ENCODE assay signal across 11 cellular contexts in the genomic region with DNA sequence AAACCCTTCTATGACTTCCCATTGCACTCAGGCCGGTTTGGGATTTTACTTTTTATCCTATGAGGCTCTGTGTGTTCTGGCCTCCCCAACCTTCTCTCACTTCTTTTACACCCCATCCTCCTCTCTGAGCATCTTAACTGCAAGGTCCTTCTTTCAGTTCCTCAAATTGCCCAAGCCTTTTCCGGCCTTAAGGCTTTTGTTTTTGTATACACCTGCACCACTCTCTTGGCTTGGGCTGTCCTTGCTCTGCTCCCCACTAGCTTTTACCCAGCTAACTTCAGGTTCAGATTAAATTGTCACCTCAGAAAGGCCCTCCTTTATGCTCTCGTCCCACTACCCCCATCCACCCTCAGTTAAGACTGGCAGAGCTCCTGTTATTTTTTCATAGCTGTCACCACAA. TPM values are rescaled to one million over a fixed set of nuclear protein-coding genes. Genes with fewer than 3 reads are reported as not detected.
DNase-seq lines count a peak whose midpoint lies in the region; ATAC-seq, FAIRE-seq and TF ChIP-seq lines count a peak whose summit lies in the region.
"Had no signal": no experiment of that assay in that cellular context is flagged by ENCODE, and none has a peak within 500 bp of the region (broad histone marks: within the 10 kb centered on the region; RNA-seq: fewer than 3 reads in every experiment).

No MANE protein-coding gene starts in this region.

- no peaks in the 10 kb centered on the region for H3K27me3 Mint-ChIP-seq in naive B cell

- peak overlapping the region; percentile 30 to 94 (median 84) for H3K27ac Mint-ChIP-seq in naive B cell

- H3K4me3 ChIP-seq in Karpas-422 (ENCODE audit: low read length), result peak overlapping the region; percentile 62; the same call in 1 of the 2 replicates
- no peak overlapping the region for H3K4me3 ChIP-seq in small intestine (ENCODE audit: low read depth in 1 of 2, low read length in 2 of 2)
- no peak overlapping the region for H3K4me3 ChIP-seq in mammary epithelial cell (replicated peaks in 1 of 3; ENCODE audit: insufficient read depth in 1 of 3, low read depth in 2 of 3, low read length in 3 of 3)

- H3K9me3 Mint-ChIP-seq in naive B cell, result peaks cover 0 to 2% (median 0%) of the 10 kb centered on the region in 7 donors
- H3K9me3 Mint-ChIP-seq: brain had no signal

- H3K4me1 ChIP-seq in Karpas-422 (ENCODE audit: low read length) (peaks cover 74% of the 10 kb centered on the region), small intestine (ENCODE audit: control insufficient read depth in 2 of 2, insufficient read depth in 1 of 2, low read depth in 1 of 2, low read length in 1 of 2) (peaks cover 4 to 13% of the 10 kb centered on the region in 2 donors), mammary epithelial cell (ENCODE audit: insufficient read depth, low read length) (peaks cover 3% of the 10 kb centered on the region)

- H3K9ac ChIP-seq in Karpas-422 (ENCODE audit: low read length), result peak overlapping the region; percentile 73
- H3K9ac ChIP-seq in mammary epithelial cell (ENCODE audit: insufficient read depth, low read length), result no peak overlapping the region

- no peaks in the 10 kb centered on the region for H3K36me3 ChIP-seq in Karpas-422 (ENCODE audit: insufficient read depth, low read length)
- H3K36me3 ChIP-seq in small intestine (ENCODE audit: control insufficient read depth in 2 of 2, insufficient read depth in 2 of 2, low read length in 2 of 2), result no peaks in the 10 kb centered on the region
- H3K36me3 ChIP-seq in mammary epithelial cell (ENCODE audit: insufficient read depth, low read length), result no peaks in the 10 kb centered on the region

- H3K4me1 Mint-ChIP-seq in naive B cell, result peaks cover 65 to 88% (median 66%) of the 10 kb centered on the region in 3 donors

- peak overlapping the region; percentile 98 for H3K27ac ChIP-seq in Karpas-422 (ENCODE audit: low read length)
- no peak overlapping the region for H3K27ac ChIP-seq in small intestine (ENCODE audit: low read depth in 1 of 2, low read length in 1 of 2)
- no peak overlapping the region for H3K27ac ChIP-seq in mammary epithelial cell (ENCODE audit: insufficient read depth, low read depth, low read length)
- H3K27ac ChIP-seq: 22Rv1 had no signal

- H2AFZ ChIP-seq in Karpas-422 (ENCODE audit: low read length) (no peak overlapping the region; the same call in 1 of the 2 replicates), mammary epithelial cell (ENCODE audit: low read depth, low read length) (no peak overlapping the region)

- no peak for FAIRE-seq in small intestine (lab: Jason Lieb, UNC)

- dilution Hi-C loops in mammary epithelial cell (cut with HindIII; ENCODE audit: low sequenced_read_pairs), result loop anchor here (25.0 kb wide), 1 partner anchor 287 kb away; a partner anchor contains a TSS

- DNase-seq in SIG-M5 treated with dmso at 0.1 percent for 504 hours (lab: John Stamatoyannopoulos, UW; ENCODE audit: unreplicated experiment) (peak; percentile 64), SIG-M5 (lab: John Stamatoyannopoulos, UW) (no peak), Karpas-422 (peak; percentile 94), naive B cell (peak; percentile 79), small intestine (no peak), mammary epithelial cell (no peak), HuH-7.5 (ENCODE audit: low spot score) (no peak)

- 73 to 86% (median 81%) methylated on average over 3 of the region's 3 CpGs for WGBS in small intestine, 3 donors
- WGBS in mammary epithelial cell (ENCODE audit: low coverage, missing lambda C conversion rate), result 82% methylated on average over 3 of the region's 3 CpGs

- H3K36me3 Mint-ChIP-seq in naive B cell, result peaks cover 0 to 4% of the 10 kb centered on the region in 2 donors
- H3K36me3 Mint-ChIP-seq: brain had no signal

- H3K79me2 ChIP-seq in Karpas-422 (ENCODE audit: low read length) (peaks cover 91% of the 10 kb centered on the region), mammary epithelial cell (ENCODE audit: insufficient read depth, low read length) (no peaks in the 10 kb centered on the region)

- H3K9me2 ChIP-seq in Karpas-422 (replicated peaks; ENCODE audit: insufficient read depth, low read length), result no peaks in the 10 kb centered on the region

- H3K27me3 ChIP-seq in Karpas-422 (ENCODE audit: low read length) (no peaks in the 10 kb centered on the region), small intestine (ENCODE audit: control insufficient read depth in 2 of 2, insufficient read depth in 2 of 2, low read length in 2 of 2) (no peaks in the 10 kb centered on the region), mammary epithelial cell (ENCODE audit: insufficient read depth, low read length) (no peaks in the 10 kb centered on the region)

- H3K4me2 ChIP-seq in Karpas-422 (ENCODE audit: low read depth, low read length, poor library complexity, severe bottlenecking) (peak overlapping the region; percentile 94), mammary epithelial cell (ENCODE audit: insufficient read depth, low read depth, low read length) (no peak overlapping the region)

- H4K20me1 ChIP-seq in Karpas-422 (ENCODE audit: insufficient read depth, low read depth, low read length) (no peaks in the 10 kb centered on the region), mammary epithelial cell (ENCODE audit: insufficient read depth, low read length) (peaks cover 2% of the 10 kb centered on the region)

- H3K9me3 ChIP-seq in Karpas-422 (ENCODE audit: low read length) (no peaks in the 10 kb centered on the region), small intestine (ENCODE audit: control insufficient read depth, low read depth) (no peaks in the 10 kb centered on the region), mammary epithelial cell (replicated peaks; ENCODE audit: insufficient read depth, low read length) (no peaks in the 10 kb centered on the region)

- intact Hi-C loops in mammary epithelial cell (cut with micrococcal nuclease), result no loop called here

- in situ Hi-C loops in mammary epithelial cell (cut with MboI; ENCODE audit: low sequenced_read_pairs in 2 of 2), result no loop called here

- no peak for TF ChIP-seq CTCF in mammary epithelial cell (conservative IDR thresholded peaks at IDR 0.05 in 1 of 2, IDR thresholded peaks at IDR 0.05 in 1 of 2; ENCODE audit: extremely low read depth in 1 of 2, insufficient read depth in 1 of 2, low read depth in 1 of 2, low read length in 2 of 2)

- no TSS peak for BruUV-seq in mammary epithelial cell (replicated peaks; lab: Mats Ljungman, UMichigan)

- CTCF ChIA-PET in mammary epithelial cell (lab: Charles Lee; ENCODE audit: low non-redundant PET), result interaction anchor here (0.5 kb wide), 1 partner anchor 516 kb away, joined by 4 read pairs; no protein-coding TSS in a partner anchor

- H3K4me3 Mint-ChIP-seq in naive B cell, result peak overlapping the region; percentile 69 to 91 (median 78)

- ATAC-seq in GM21786 (IDR thresholded peaks at IDR 0.05; ENCODE audit: unreplicated experiment) (peak; percentile 80), naive B cell (ENCODE audit: low read depth in 2 of 2) (peak; percentile 94 to 96)

RNA-seq across cellular contexts. Expression of a gene that starts 55.5 kb away (rescaled TPM):
- under 0.01 and 0.07 TPM in 2 replicates for total RNA-seq in Karpas-422 (2014; rRNA removed; shearing (Covaris generic); ENCODE audit: low replicate concordance)
- polyA plus RNA-seq in naive B cell (ENCODE audit: low read depth in 6 of 6), result under 1 TPM in 1 of 6 donors, not detected in 5; 0.05 TPM
- 10 to 100 TPM in 2 of 3 donors, 1 to 10 TPM in 1; 8.5 to 17.4 (median 10.5) TPM for polyA plus RNA-seq in small intestine
- 10 to 100 TPM; 41.0 to 59.4 TPM for total RNA-seq in mammary epithelial cell
- 24.7 TPM for polyA plus RNA-seq in mammary epithelial cell
- 39.9 TPM for polyA minus RNA-seq in mammary epithelial cell
- total RNA-seq: SK-MEL-5 had no signal

Comparison
In these comparisons a context has a peak if more than half of its experiments do, and no peak if none do; other contexts are left out.
1. DNase-seq: peak in SIG-M5 treated with dmso at 0.1 percent for 504 hours (single experiment), Karpas-422 (single experiment) and naive B cell (single experiment); none in SIG-M5 (single experiment), small intestine (single experiment), mammary epithelial cell (single experiment) and HuH-7.5 (single experiment).
2. RNA of a gene that starts 55.5 kb away (polyA plus RNA-seq): 24.7 TPM in mammary epithelial cell (single experiment) and 8.5 to 17.4 TPM in small intestine; 0.05 TPM in naive B cell; every median in the first group is over 4 times any median in the second.